Comparison of ENCODE assay signal across 1 cellular context in the genomic region with DNA sequence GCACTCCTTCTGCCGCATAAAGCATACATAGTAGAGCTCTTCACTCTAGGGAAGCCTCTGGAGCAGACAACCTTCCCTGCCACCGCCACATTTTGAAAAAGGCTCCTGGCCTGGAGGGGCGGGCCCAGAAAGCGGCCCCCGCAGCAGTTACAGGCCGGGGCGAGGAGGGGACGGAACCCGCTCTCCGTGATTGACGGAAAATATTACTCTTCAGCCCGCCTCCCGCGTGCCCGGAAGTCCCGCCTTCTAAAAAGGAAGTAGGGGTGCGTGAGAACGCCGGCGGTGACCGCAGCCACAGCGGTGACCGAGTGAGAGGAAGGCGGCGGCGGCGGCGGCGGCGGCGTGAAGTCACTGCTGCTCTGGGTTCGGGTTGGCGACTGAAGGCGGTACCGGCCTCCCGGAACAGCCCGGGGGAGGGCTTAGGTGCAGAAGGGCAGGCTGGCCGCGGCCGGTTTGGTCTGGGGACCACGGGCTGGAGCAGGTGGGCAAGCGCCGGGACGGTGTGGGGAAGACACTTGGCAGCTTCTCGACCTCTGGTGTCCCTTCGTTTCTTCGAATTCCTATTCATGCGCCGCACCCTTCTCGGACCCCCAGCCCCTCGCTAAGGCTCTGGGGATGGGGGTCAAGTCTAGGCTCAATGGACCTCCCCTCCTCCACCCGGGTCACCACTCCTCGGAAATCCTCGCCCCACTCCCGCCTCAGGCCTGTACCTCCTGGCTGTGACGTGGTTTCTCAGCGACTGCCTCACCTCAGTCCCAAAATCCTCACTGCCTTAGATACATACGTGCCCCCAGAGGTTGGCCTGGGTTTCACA.
TF ChIP-seq lines count a peak whose summit lies in the region.

A gene (plus strand): TSS at position 295 of the 814 bp plus-strand sequence. CDS start 729 bp downstream, outside the sequence.

TF ChIP-seq in GM12878, 131 proteins besides CTCF, POLR2A, EP300 and RAD21 (continued from another document and continues in another):
- TF ChIP-seq, protein P1, sequence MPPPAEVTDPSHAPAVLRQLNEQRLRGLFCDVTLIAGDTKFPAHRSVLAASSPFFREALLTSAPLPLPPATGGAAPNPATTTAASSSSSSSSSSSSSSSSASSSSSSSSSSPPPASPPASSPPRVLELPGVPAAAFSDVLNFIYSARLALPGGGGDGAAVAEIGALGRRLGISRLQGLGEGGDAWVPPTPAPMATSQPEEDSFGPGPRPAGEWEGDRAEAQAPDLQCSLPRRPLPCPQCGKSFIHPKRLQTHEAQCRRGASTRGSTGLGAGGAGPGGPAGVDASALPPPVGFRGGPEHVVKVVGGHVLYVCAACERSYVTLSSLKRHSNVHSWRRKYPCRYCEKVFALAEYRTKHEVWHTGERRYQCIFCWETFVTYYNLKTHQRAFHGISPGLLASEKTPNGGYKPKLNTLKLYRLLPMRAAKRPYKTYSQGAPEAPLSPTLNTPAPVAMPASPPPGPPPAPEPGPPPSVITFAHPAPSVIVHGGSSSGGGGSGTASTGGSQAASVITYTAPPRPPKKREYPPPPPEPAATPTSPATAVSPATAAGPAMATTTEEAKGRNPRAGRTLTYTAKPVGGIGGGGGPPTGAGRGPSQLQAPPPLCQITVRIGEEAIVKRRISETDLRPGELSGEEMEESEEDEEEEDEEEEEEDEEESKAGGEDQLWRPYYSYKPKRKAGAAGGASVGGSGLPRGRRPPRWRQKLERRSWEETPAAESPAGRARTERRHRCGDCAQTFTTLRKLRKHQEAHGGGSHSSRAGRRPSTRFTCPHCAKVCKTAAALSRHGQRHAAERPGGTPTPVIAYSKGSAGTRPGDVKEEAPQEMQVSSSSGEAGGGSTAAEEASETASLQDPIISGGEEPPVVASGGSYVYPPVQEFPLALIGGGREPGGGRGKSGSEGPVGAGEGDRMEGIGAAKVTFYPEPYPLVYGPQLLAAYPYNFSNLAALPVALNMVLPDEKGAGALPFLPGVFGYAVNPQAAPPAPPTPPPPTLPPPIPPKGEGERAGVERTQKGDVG (CRISPR knock-in tag; IDR thresholded peaks at IDR 0.05) = no peak
- TF ChIP-seq, protein P2, sequence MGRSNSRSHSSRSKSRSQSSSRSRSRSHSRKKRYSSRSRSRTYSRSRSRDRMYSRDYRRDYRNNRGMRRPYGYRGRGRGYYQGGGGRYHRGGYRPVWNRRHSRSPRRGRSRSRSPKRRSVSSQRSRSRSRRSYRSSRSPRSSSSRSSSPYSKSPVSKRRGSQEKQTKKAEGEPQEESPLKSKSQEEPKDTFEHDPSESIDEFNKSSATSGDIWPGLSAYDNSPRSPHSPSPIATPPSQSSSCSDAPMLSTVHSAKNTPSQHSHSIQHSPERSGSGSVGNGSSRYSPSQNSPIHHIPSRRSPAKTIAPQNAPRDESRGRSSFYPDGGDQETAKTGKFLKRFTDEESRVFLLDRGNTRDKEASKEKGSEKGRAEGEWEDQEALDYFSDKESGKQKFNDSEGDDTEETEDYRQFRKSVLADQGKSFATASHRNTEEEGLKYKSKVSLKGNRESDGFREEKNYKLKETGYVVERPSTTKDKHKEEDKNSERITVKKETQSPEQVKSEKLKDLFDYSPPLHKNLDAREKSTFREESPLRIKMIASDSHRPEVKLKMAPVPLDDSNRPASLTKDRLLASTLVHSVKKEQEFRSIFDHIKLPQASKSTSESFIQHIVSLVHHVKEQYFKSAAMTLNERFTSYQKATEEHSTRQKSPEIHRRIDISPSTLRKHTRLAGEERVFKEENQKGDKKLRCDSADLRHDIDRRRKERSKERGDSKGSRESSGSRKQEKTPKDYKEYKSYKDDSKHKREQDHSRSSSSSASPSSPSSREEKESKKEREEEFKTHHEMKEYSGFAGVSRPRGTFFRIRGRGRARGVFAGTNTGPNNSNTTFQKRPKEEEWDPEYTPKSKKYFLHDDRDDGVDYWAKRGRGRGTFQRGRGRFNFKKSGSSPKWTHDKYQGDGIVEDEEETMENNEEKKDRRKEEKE (IDR thresholded peaks at IDR 0.05) = no peak
- TF ChIP-seq GABPA (IDR thresholded peaks at IDR 0.05; ENCODE audit: low read depth) = peak; percentile 91
- TF ChIP-seq SMARCA5 (IDR thresholded peaks at IDR 0.05) = peak; percentile 34; the same call in 1 of the 2 replicates
- TF ChIP-seq, protein P3, sequence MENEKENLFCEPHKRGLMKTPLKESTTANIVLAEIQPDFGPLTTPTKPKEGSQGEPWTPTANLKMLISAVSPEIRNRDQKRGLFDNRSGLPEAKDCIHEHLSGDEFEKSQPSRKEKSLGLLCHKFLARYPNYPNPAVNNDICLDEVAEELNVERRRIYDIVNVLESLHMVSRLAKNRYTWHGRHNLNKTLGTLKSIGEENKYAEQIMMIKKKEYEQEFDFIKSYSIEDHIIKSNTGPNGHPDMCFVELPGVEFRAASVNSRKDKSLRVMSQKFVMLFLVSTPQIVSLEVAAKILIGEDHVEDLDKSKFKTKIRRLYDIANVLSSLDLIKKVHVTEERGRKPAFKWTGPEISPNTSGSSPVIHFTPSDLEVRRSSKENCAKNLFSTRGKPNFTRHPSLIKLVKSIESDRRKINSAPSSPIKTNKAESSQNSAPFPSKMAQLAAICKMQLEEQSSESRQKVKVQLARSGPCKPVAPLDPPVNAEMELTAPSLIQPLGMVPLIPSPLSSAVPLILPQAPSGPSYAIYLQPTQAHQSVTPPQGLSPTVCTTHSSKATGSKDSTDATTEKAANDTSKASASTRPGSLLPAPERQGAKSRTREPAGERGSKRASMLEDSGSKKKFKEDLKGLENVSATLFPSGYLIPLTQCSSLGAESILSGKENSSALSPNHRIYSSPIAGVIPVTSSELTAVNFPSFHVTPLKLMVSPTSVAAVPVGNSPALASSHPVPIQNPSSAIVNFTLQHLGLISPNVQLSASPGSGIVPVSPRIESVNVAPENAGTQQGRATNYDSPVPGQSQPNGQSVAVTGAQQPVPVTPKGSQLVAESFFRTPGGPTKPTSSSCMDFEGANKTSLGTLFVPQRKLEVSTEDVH (IDR thresholded peaks at IDR 0.05; ENCODE audit: low read depth, partially characterized antibody) = no peak
- no peak for TF ChIP-seq SIN3A (IDR thresholded peaks at IDR 0.05; ENCODE audit: low read depth, low read length)
- peak; percentile 16 for TF ChIP-seq MEF2B (IDR thresholded peaks at IDR 0.05; ENCODE audit: partially characterized antibody, poor library complexity, severe bottlenecking)
- no peak for TF ChIP-seq TBL1XR1 (IDR thresholded peaks at IDR 0.05; ENCODE audit: low read depth, low read length)
- TF ChIP-seq NFIC (IDR thresholded peaks at IDR 0.05; ENCODE audit: low read depth, low read length) = no peak
- no peak for TF ChIP-seq POU2F2 (IDR thresholded peaks at IDR 0.05; ENCODE audit: borderline replicate concordance, low read depth, low read length)
- TF ChIP-seq RUNX3 (IDR thresholded peaks at IDR 0.05; ENCODE audit: low read length) = peak; percentile 72
- TF ChIP-seq, protein P4, sequence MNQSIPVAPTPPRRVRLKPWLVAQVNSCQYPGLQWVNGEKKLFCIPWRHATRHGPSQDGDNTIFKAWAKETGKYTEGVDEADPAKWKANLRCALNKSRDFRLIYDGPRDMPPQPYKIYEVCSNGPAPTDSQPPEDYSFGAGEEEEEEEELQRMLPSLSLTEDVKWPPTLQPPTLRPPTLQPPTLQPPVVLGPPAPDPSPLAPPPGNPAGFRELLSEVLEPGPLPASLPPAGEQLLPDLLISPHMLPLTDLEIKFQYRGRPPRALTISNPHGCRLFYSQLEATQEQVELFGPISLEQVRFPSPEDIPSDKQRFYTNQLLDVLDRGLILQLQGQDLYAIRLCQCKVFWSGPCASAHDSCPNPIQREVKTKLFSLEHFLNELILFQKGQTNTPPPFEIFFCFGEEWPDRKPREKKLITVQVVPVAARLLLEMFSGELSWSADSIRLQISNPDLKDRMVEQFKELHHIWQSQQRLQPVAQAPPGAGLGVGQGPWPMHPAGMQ (IDR thresholded peaks at IDR 0.05; ENCODE audit: borderline replicate concordance) = peak; percentile 63; the same call in 1 of the 2 replicates
- TF ChIP-seq ZSCAN29 (IDR thresholded peaks at IDR 0.05) = no peak
- TF ChIP-seq TCF12 (IDR thresholded peaks at IDR 0.05; ENCODE audit: low read depth, low read length) = 0 out of 2 replicates have a peak, but pooled peaks have one; percentile 7
- TF ChIP-seq RAD51 (IDR thresholded peaks at IDR 0.05) = no peak
- no peak for TF ChIP-seq BMI1 (IDR thresholded peaks at IDR 0.05; ENCODE audit: borderline replicate concordance)
- no peak for TF ChIP-seq NR2C1 (IDR thresholded peaks at IDR 0.05)
- TF ChIP-seq, protein P5, sequence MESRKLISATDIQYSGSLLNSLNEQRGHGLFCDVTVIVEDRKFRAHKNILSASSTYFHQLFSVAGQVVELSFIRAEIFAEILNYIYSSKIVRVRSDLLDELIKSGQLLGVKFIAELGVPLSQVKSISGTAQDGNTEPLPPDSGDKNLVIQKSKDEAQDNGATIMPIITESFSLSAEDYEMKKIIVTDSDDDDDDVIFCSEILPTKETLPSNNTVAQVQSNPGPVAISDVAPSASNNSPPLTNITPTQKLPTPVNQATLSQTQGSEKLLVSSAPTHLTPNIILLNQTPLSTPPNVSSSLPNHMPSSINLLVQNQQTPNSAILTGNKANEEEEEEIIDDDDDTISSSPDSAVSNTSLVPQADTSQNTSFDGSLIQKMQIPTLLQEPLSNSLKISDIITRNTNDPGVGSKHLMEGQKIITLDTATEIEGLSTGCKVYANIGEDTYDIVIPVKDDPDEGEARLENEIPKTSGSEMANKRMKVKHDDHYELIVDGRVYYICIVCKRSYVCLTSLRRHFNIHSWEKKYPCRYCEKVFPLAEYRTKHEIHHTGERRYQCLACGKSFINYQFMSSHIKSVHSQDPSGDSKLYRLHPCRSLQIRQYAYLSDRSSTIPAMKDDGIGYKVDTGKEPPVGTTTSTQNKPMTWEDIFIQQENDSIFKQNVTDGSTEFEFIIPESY (IDR thresholded peaks at IDR 0.05) = no peak
- TF ChIP-seq, protein P6, sequence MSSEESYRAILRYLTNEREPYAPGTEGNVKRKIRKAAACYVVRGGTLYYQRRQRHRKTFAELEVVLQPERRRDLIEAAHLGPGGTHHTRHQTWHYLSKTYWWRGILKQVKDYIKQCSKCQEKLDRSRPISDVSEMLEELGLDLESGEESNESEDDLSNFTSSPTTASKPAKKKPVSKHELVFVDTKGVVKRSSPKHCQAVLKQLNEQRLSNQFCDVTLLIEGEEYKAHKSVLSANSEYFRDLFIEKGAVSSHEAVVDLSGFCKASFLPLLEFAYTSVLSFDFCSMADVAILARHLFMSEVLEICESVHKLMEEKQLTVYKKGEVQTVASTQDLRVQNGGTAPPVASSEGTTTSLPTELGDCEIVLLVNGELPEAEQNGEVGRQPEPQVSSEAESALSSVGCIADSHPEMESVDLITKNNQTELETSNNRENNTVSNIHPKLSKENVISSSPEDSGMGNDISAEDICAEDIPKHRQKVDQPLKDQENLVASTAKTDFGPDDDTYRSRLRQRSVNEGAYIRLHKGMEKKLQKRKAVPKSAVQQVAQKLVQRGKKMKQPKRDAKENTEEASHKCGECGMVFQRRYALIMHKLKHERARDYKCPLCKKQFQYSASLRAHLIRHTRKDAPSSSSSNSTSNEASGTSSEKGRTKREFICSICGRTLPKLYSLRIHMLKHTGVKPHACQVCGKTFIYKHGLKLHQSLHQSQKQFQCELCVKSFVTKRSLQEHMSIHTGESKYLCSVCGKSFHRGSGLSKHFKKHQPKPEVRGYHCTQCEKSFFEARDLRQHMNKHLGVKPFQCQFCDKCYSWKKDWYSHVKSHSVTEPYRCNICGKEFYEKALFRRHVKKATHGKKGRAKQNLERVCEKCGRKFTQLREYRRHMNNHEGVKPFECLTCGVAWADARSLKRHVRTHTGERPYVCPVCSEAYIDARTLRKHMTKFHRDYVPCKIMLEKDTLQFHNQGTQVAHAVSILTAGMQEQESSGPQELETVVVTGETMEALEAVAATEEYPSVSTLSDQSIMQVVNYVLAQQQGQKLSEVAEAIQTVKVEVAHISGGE (CRISPR knock-in tag; IDR thresholded peaks at IDR 0.05) = 0 out of 2 replicates have a peak, but pooled peaks have one; percentile 28
- TF ChIP-seq ZNF622 (IDR thresholded peaks at IDR 0.05) = no peak
- TF ChIP-seq EGR1 (IDR thresholded peaks at IDR 0.05; ENCODE audit: borderline replicate concordance in 1 of 2, low read depth in 2 of 2, low read length in 2 of 2) = peak in 1 of 2 experiments; percentile 32; a peak in 1 of 3 replicates
- TF ChIP-seq KAT2A (conservative IDR thresholded peaks at IDR 0.05; ENCODE audit: control insufficient read depth, low read depth, low read length) = no peak
- TF ChIP-seq CHD4 (IDR thresholded peaks at IDR 0.05) = no peak
- no peak for TF ChIP-seq NRF1 (conservative IDR thresholded peaks at IDR 0.05; ENCODE audit: low read depth, low read length)
- TF ChIP-seq KDM1A (IDR thresholded peaks at IDR 0.05; ENCODE audit: borderline replicate concordance) = no peak
- TF ChIP-seq, protein P7, sequence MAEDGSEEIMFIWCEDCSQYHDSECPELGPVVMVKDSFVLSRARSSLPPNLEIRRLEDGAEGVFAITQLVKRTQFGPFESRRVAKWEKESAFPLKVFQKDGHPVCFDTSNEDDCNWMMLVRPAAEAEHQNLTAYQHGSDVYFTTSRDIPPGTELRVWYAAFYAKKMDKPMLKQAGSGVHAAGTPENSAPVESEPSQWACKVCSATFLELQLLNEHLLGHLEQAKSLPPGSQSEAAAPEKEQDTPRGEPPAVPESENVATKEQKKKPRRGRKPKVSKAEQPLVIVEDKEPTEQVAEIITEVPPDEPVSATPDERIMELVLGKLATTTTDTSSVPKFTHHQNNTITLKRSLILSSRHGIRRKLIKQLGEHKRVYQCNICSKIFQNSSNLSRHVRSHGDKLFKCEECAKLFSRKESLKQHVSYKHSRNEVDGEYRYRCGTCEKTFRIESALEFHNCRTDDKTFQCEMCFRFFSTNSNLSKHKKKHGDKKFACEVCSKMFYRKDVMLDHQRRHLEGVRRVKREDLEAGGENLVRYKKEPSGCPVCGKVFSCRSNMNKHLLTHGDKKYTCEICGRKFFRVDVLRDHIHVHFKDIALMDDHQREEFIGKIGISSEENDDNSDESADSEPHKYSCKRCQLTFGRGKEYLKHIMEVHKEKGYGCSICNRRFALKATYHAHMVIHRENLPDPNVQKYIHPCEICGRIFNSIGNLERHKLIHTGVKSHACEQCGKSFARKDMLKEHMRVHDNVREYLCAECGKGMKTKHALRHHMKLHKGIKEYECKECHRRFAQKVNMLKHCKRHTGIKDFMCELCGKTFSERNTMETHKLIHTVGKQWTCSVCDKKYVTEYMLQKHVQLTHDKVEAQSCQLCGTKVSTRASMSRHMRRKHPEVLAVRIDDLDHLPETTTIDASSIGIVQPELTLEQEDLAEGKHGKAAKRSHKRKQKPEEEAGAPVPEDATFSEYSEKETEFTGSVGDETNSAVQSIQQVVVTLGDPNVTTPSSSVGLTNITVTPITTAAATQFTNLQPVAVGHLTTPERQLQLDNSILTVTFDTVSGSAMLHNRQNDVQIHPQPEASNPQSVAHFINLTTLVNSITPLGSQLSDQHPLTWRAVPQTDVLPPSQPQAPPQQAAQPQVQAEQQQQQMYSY (CRISPR knock-in tag; IDR thresholded peaks at IDR 0.05) = no peak
- TF ChIP-seq, protein P8, sequence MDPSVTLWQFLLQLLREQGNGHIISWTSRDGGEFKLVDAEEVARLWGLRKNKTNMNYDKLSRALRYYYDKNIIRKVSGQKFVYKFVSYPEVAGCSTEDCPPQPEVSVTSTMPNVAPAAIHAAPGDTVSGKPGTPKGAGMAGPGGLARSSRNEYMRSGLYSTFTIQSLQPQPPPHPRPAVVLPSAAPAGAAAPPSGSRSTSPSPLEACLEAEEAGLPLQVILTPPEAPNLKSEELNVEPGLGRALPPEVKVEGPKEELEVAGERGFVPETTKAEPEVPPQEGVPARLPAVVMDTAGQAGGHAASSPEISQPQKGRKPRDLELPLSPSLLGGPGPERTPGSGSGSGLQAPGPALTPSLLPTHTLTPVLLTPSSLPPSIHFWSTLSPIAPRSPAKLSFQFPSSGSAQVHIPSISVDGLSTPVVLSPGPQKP (IDR thresholded peaks at IDR 0.05; ENCODE audit: low read depth, low read length) = no peak
